Comparison of ENCODE assay signal across 28 cellular contexts in genomic region chr18:46715062-46715461, GRCh38. TPM values are rescaled to one million over a fixed set of nuclear protein-coding genes. Genes with fewer than 3 reads are reported as not detected.
DNase-seq lines count a peak whose midpoint lies in the region; ATAC-seq, FAIRE-seq and TF ChIP-seq lines count a peak whose summit lies in the region.
"Had no signal": no experiment of that assay in that cellular context is flagged by ENCODE, and none has a peak within 500 bp of the region (broad histone marks: within the 10 kb centered on the region; RNA-seq: fewer than 3 reads in every experiment).

No MANE protein-coding gene starts in this region.

- H3K27me3 ChIP-seq in HepG2 (ENCODE audit: control insufficient read depth in 1 of 2, insufficient read depth in 2 of 2, low read length in 2 of 2) = peaks cover 1 to 38% of the 10 kb centered on the region in 2 experiments; a peak in 3 of 5 replicates
- H3K27me3 ChIP-seq in right lobe of liver = no peaks in the 10 kb centered on the region
- H3K27me3 ChIP-seq in OCI-LY3 (ENCODE audit: low read depth, low read length) = peaks cover 46% of the 10 kb centered on the region
- H3K27me3 ChIP-seq in colonic mucosa = no peaks in the 10 kb centered on the region
- H3K27me3 ChIP-seq: MG63 had no signal

- DNase-seq in HepG2 (ENCODE audit: low spot score) (no peak), right lobe of liver (no peak), iPS-NIHi7 (ENCODE audit: extremely low spot score) (peak; percentile 53), GM20000 (ENCODE audit: low spot score) (no peak), colonic mucosa (no peak)
- DNase-seq in activated CD8-positive, alpha-beta memory T cell treated with anti-CD3 and anti-CD28 coated beads, Interleukin-2, amount 50 U/mL, for 48 hours = no peak
- DNase-seq: AML-193; Calu3; CD8-positive, alpha-beta memory T cell; DMS53; EL; GM23248; Karpas-422; MG63; NCI-H2029; NCI-H345; NCI-H524 treated with DMSO at 0.1 percent for 48 hours; NCI-H82; PC-3; Right ventricle myocardium superior had no signal

- CTCF ChIA-PET in HepG2 (lab: Yijun Ruan, JAX; ENCODE audit: low intra/inter-chr PET ratio, low total read pairs) = no interaction called here

- no peak for TF ChIP-seq RAD21 in HepG2 (CRISPR knock-in tag; IDR thresholded peaks at IDR 0.05)

- 20% methylated on average over 5 of the region's 5 CpGs for WGBS in HepG2 (ENCODE audit: low lambda C conversion rate)
- WGBS in right lobe of liver (ENCODE audit: insufficient coverage, low coverage, low lambda C conversion rate, missing lambda C conversion rate) = 44% methylated on average over 4 of the region's 5 CpGs

- intact Hi-C loops in HepG2 (cut with micrococcal nuclease; ENCODE audit: unreplicated experiment) = no loop called here
- intact Hi-C loops in right lobe of liver (cut with DNase I) = no loop called here
- intact Hi-C loops in colonic mucosa (cut with DNase I) = no loop called here

- H3K4me2 ChIP-seq in HepG2 (ENCODE audit: low read depth, low read length) = no peak overlapping the region
- H3K4me2 ChIP-seq in OCI-LY3 (ENCODE audit: low read length) = no peak overlapping the region

- no peak for FAIRE-seq in HepG2 (lab: Jason Lieb, UNC)

- BruUV-seq in HepG2 (replicated peaks; lab: Mats Ljungman, UMichigan) = no TSS peak

- H3K36me3 ChIP-seq in HepG2 (replicated peaks in 1 of 2; ENCODE audit: control insufficient read depth in 1 of 2, insufficient read depth in 2 of 2, low read length in 2 of 2) (no peaks in the 10 kb centered on the region), right lobe of liver (no peaks in the 10 kb centered on the region), OCI-LY3 (replicated peaks; ENCODE audit: low read depth, low read length) (no peaks in the 10 kb centered on the region), colonic mucosa (no peaks in the 10 kb centered on the region)
- H3K36me3 ChIP-seq: MG63 had no signal

- H3K79me2 ChIP-seq in HepG2 (ENCODE audit: insufficient read depth, low read length) (no peaks in the 10 kb centered on the region), OCI-LY3 (ENCODE audit: low read length) (no peaks in the 10 kb centered on the region)

- ATAC-seq in HepG2 (no peak), right lobe of liver (no peak), GM21423 (IDR thresholded peaks at IDR 0.05; ENCODE audit: unreplicated experiment) (no peak)
- ATAC-seq: PC-3 had no signal

- TF ChIP-seq CTCF in HepG2 (CRISPR knock-in tag; IDR thresholded peaks at IDR 0.05) = peak; percentile 20; the same call in 1 of the 2 replicates
- TF ChIP-seq CTCF in right lobe of liver (IDR thresholded peaks at IDR 0.05) = no peak
- peak; percentile 32 for TF ChIP-seq CTCF in OCI-LY3 (IDR thresholded peaks at IDR 0.05; ENCODE audit: low read depth, low read length)
- TF ChIP-seq CTCF in GM20000 (IDR thresholded peaks at IDR 0.05; ENCODE audit: extremely low read depth, missing control alignments) = no peak
- TF ChIP-seq CTCF in colonic mucosa (IDR thresholded peaks at IDR 0.05) = no peak

- no peak overlapping the region for H2AFZ ChIP-seq in HepG2 (ENCODE audit: low read length)
- H2AFZ ChIP-seq in OCI-LY3 (ENCODE audit: low read depth, low read length) = no peak overlapping the region
- H2AFZ ChIP-seq: GM23248 had no signal

- POLR2A ChIA-PET in HepG2 (lab: Yijun Ruan, JAX) = no interaction called here

- H3K27ac ChIP-seq in HepG2 (ENCODE audit: extremely low read length, insufficient read depth, low read length) = no peak overlapping the region
- no peak overlapping the region for H3K27ac ChIP-seq in right lobe of liver
- no peak overlapping the region for H3K27ac ChIP-seq in OCI-LY3 (ENCODE audit: low read length)
- no peak overlapping the region for H3K27ac ChIP-seq in colonic mucosa
- H3K27ac ChIP-seq: C4-2B, GM23248 had no signal

- TF ChIP-seq EP300 in HepG2 (IDR thresholded peaks at IDR 0.05; ENCODE audit: low read depth in 2 of 2, low read length in 2 of 2) = no peak
- no peak for TF ChIP-seq EP300 in HepG2 (CRISPR knock-in tag; IDR thresholded peaks at IDR 0.05; ENCODE audit: borderline replicate concordance)

- H4K20me1 ChIP-seq in HepG2 (ENCODE audit: insufficient read depth, low read length) (no peaks in the 10 kb centered on the region), OCI-LY3 (ENCODE audit: insufficient read depth, low read length) (no peaks in the 10 kb centered on the region)

- H3K9me3 ChIP-seq in HepG2 (ENCODE audit: low read length) (no peaks in the 10 kb centered on the region), right lobe of liver (no peaks in the 10 kb centered on the region), OCI-LY3 (ENCODE audit: insufficient read depth, low read length) (no peaks in the 10 kb centered on the region), colonic mucosa (no peaks in the 10 kb centered on the region)
- H3K9me3 ChIP-seq: MG63 had no signal

- H3K4me3 ChIP-seq in HepG2 (replicated peaks in 1 of 3; ENCODE audit: insufficient read depth in 1 of 3, low read depth in 2 of 3, low read length in 3 of 3) = no peak overlapping the region
- no peak overlapping the region for H3K4me3 ChIP-seq in right lobe of liver
- H3K4me3 ChIP-seq in OCI-LY3 (ENCODE audit: low read length) = no peak overlapping the region
- no peak overlapping the region for H3K4me3 ChIP-seq in colonic mucosa
- H3K4me3 ChIP-seq: GM23248, MG63 had no signal

- TF ChIP-seq POLR2A in HepG2 (IDR thresholded peaks at IDR 0.05; ENCODE audit: insufficient read depth in 1 of 2, low read depth in 2 of 2, low read length in 2 of 2) = no peak
- TF ChIP-seq POLR2A in right lobe of liver (IDR thresholded peaks at IDR 0.05) = no peak

- H3K4me1 ChIP-seq in HepG2 (ENCODE audit: insufficient read depth, low read length) = no peaks in the 10 kb centered on the region
- H3K4me1 ChIP-seq in right lobe of liver = no peaks in the 10 kb centered on the region
- H3K4me1 ChIP-seq in OCI-LY3 (ENCODE audit: low read length) = peaks cover 11% of the 10 kb centered on the region
- no peaks in the 10 kb centered on the region for H3K4me1 ChIP-seq in colonic mucosa

- H3K9ac ChIP-seq in HepG2 (ENCODE audit: insufficient read depth, low read depth, low read length) = no peak overlapping the region
- H3K9ac ChIP-seq in OCI-LY3 (ENCODE audit: low read length) = no peak overlapping the region
- no peak overlapping the region for H3K9ac ChIP-seq in colonic mucosa (ENCODE audit: low read depth in 2 of 2, low read length in 2 of 2)
- H3K9ac ChIP-seq: GM23248 had no signal

- in situ Hi-C loops in HepG2 (cut with HindIII; ENCODE audit: extremely low pct_ligation_motif_present, low pct_unique_long_range_greater_than_20kb) = no loop called here

TF ChIP-seq in HepG2, 621 proteins besides CTCF, POLR2A, EP300 and RAD21 (continues in another document):
- TF ChIP-seq DNMT1 (CRISPR knock-in tag; IDR thresholded peaks at IDR 0.05) (no peak), GFI1 (CRISPR knock-in tag; IDR thresholded peaks at IDR 0.05; ENCODE audit: borderline replicate concordance) (no peak)

RNA-seq across cellular contexts. Expression of gene ST8SIA5, which starts 41.8 kb away (rescaled TPM):
- total RNA-seq in HepG2 (2016; rRNA removed; fragmentation: Illumina TruSeq; extraction: Trizol) = 0.07 and 0.08 TPM in 2 replicates
- not detected in 2 replicates for total RNA-seq in HepG2 (2016; cell fraction: cytosol; rRNA removed; fragmentation: Illumina TruSeq; extraction: Trizol; ENCODE audit: low read depth)
- total RNA-seq in HepG2 (2016; cell fraction: insoluble cytoplasmic fraction; rRNA removed; fragmentation: Illumina TruSeq; extraction: Trizol) = 0.06 TPM in 1 of 2 replicates, not detected in the other
- total RNA-seq in HepG2 (2016; cell fraction: membrane; rRNA removed; fragmentation: Illumina TruSeq; extraction: Trizol) = 0.25 TPM in 1 of 2 replicates, not detected in the other
- not detected in 2 replicates for total RNA-seq in HepG2 (2016; cell fraction: nucleus; rRNA removed; fragmentation: Illumina TruSeq; extraction: Trizol)
- 0.20 and 0.76 TPM in 2 replicates for polyA plus RNA-seq in HepG2 (2011; rRNA removed)
- 0.04 and 0.08 TPM in 2 replicates for polyA plus RNA-seq in HepG2 (2011; cell fraction: cytosol; rRNA removed)
- 1.1 and 1.6 TPM in 2 replicates for polyA plus RNA-seq in HepG2 (2011; cell fraction: nucleus; rRNA removed)
- polyA plus RNA-seq in HepG2 (2012) = 0.20 and 0.31 TPM in 2 replicates
- polyA plus RNA-seq in HepG2 (2016; cell fraction: cytosol; fragmentation: Illumina TruSeq; extraction: Trizol; ENCODE audit: low read depth) = not detected in 2 replicates
- polyA plus RNA-seq in HepG2 (2016; cell fraction: insoluble cytoplasmic fraction; fragmentation: Illumina TruSeq; extraction: Trizol; ENCODE audit: low read depth) = not detected in 2 replicates
- 0.10 and 0.38 TPM in 2 replicates for polyA plus RNA-seq in HepG2 (2016; cell fraction: membrane; fragmentation: Illumina TruSeq; extraction: Trizol; ENCODE audit: low read depth)
- 0.12 and 2.0 TPM in 2 replicates for polyA plus RNA-seq in HepG2 (2016; cell fraction: nucleus; fragmentation: Illumina TruSeq; extraction: Trizol; ENCODE audit: insufficient read depth, low read depth)
- 0.16 TPM in 2 replicates for polyA minus RNA-seq in HepG2 (2011; rRNA and poly(A)+ RNA removed; ENCODE audit: low replicate concordance)
- not detected in 2 replicates for polyA minus RNA-seq in HepG2 (2011; cell fraction: cytosol; rRNA and poly(A)+ RNA removed)
- polyA minus RNA-seq in HepG2 (2011; cell fraction: nucleus; rRNA and poly(A)+ RNA removed) = 0.50 and 0.64 TPM in 2 replicates
- total RNA-seq in right lobe of liver = under 1 TPM in 2 of 6 experiments, not detected in 4; 0.07 to 0.92 TPM
- total RNA-seq in colonic mucosa = under 1 TPM; 0.32 to 0.37 TPM
- total RNA-seq: A172; Calu3; CD8-positive, alpha-beta memory T cell; GM23248; SK-MEL-5 had no signal
- polyA plus RNA-seq: AG04450, GM23248 had no signal

RNA-seq across cellular contexts. Expression of gene LOXHD1, which starts 58.0 kb away (rescaled TPM):
- total RNA-seq in HepG2 (2016; rRNA removed; fragmentation: Illumina TruSeq; extraction: Trizol) (not detected in 2 replicates), right lobe of liver (not detected), colonic mucosa (not detected)
- not detected in 2 replicates for total RNA-seq in HepG2 (2016; cell fraction: cytosol; rRNA removed; fragmentation: Illumina TruSeq; extraction: Trizol; ENCODE audit: low read depth)
- total RNA-seq in HepG2 (2016; cell fraction: insoluble cytoplasmic fraction; rRNA removed; fragmentation: Illumina TruSeq; extraction: Trizol) = not detected in 2 replicates
- not detected in 2 replicates for total RNA-seq in HepG2 (2016; cell fraction: membrane; rRNA removed; fragmentation: Illumina TruSeq; extraction: Trizol)
- total RNA-seq in HepG2 (2016; cell fraction: nucleus; rRNA removed; fragmentation: Illumina TruSeq; extraction: Trizol) = not detected in 2 replicates
- not detected in 2 replicates for polyA plus RNA-seq in HepG2 (2011; rRNA removed)
- polyA plus RNA-seq in HepG2 (2011; cell fraction: cytosol; rRNA removed) = not detected in 2 replicates
- polyA plus RNA-seq in HepG2 (2011; cell fraction: nucleus; rRNA removed) = not detected in 2 replicates
- not detected in 2 replicates for polyA plus RNA-seq in HepG2 (2012)
- not detected in 2 replicates for polyA plus RNA-seq in HepG2 (2016; cell fraction: cytosol; fragmentation: Illumina TruSeq; extraction: Trizol; ENCODE audit: low read depth)
- not detected in 2 replicates for polyA plus RNA-seq in HepG2 (2016; cell fraction: insoluble cytoplasmic fraction; fragmentation: Illumina TruSeq; extraction: Trizol; ENCODE audit: low read depth)
- not detected in 2 replicates for polyA plus RNA-seq in HepG2 (2016; cell fraction: membrane; fragmentation: Illumina TruSeq; extraction: Trizol; ENCODE audit: low read depth)
- not detected in 2 replicates for polyA plus RNA-seq in HepG2 (2016; cell fraction: nucleus; fragmentation: Illumina TruSeq; extraction: Trizol; ENCODE audit: insufficient read depth, low read depth)
- not detected in 2 replicates for polyA minus RNA-seq in HepG2 (2011; rRNA and poly(A)+ RNA removed; ENCODE audit: low replicate concordance)
- polyA minus RNA-seq in HepG2 (2011; cell fraction: cytosol; rRNA and poly(A)+ RNA removed) = not detected in 2 replicates
- not detected in 2 replicates for polyA minus RNA-seq in HepG2 (2011; cell fraction: nucleus; rRNA and poly(A)+ RNA removed)
- total RNA-seq: A172; Calu3; CD8-positive, alpha-beta memory T cell; GM23248; PC-3; RPMI7951; SK-MEL-5; T-helper 1 cell treated with Interleukin-12 subunit alpha and Interleukin-12 subunit beta and Interleukin-4 antibody, amounts not matched to agents 30 ng/mL and 1 ng/mL, for 36 hours had no signal
- polyA plus RNA-seq: AG04450; CD8-positive, alpha-beta memory T cell; GM23248 had no signal

Comparison
In these comparisons a context has a peak if more than half of its experiments do, and no peak if none do; other contexts are left out.
1. CTCF ChIP-seq: peak in HepG2 (single experiment) and OCI-LY3 (single experiment); none in right lobe of liver (0 of 4), GM20000 (single experiment) and colonic mucosa (single experiment).